Comparison of ENCODE assay signal across 8 cellular contexts in the genomic region with DNA sequence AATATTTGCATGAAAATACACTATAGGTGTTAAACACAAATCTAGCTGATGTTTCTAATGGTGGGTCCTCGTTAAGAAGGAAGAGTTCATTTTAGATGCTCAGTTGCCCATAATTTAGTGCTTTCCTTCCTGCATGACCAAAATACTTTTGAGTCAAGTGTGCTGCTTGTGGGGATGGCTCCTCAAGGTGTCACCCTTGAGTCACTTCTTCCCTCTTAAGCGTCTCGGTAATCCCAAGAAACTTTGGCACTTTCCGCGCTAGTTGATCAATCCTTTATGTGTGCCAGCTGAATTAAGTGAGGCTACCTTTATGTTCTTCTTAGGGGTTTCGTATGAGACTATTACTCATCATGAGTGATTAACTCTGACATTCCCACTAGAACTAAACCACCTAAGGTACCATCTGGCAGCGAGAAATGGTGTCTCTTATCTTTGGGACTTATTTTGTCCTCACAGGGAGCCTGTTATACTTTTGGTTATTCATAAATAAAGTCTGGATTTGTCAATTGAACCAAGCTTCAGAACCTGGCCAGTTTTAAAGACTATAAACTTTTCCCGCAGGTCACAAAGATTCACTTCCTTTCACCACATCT.
A peak's percentile ranks its signal among the peaks of the same experiment; 100 is the strongest.
DNase-seq lines count a peak whose midpoint lies in the region; ATAC-seq, FAIRE-seq and TF ChIP-seq lines count a peak whose summit lies in the region.

No MANE protein-coding gene starts in this region.

- peak; percentile 41 for TF ChIP-seq CTCF in CD14-positive monocyte (IDR thresholded peaks at IDR 0.05)

- FAIRE-seq in islet of Langerhans (lab: Jason Lieb, UNC): peak; percentile 88

- no peak for ATAC-seq in HG03139 (IDR thresholded peaks at IDR 0.05; ENCODE audit: unreplicated experiment)

- H3K36me3 Mint-ChIP-seq in CD14-positive monocyte: no peaks in the 10 kb centered on the region

- H3K27ac Mint-ChIP-seq in CD14-positive monocyte: no peak overlapping the region

- intact Hi-C loops in CD14-positive monocyte (cut with micrococcal nuclease): loop anchor here in 1 of 2 donors (10.0 kb wide), 1 partner anchor 470 kb away; no protein-coding TSS in a partner anchor

- no peak for DNase-seq in CD14-positive monocyte (ENCODE audit: low spot score)
- DNase-seq in GM19238 (ENCODE audit: insufficient read length, low spot score): peak; percentile 22
- peak; percentile 28 for DNase-seq in NOMO-1 treated with DMSO at 0.1 percent for 48 hours (lab: John Stamatoyannopoulos, UW; ENCODE audit: unreplicated experiment)
- DNase-seq in T47D (ENCODE audit: low read depth in 1 of 2, low spot score in 1 of 2): peak; percentile 50 to 69
- DNase-seq in stimulated activated CD4-positive, alpha-beta T cell treated with anti-CD3 and anti-CD28 coated beads, Interleukin-2, amount 100 ng/mL, for 24 hours: peak; percentile 26 to 31
- DNase-seq in AML-193 (lab: John Stamatoyannopoulos, UW): no peak

- H3K4me3 Mint-ChIP-seq in CD14-positive monocyte: no peak overlapping the region

- peaks cover 4 to 15% (median 7%) of the 10 kb centered on the region in 3 donors for H3K27me3 Mint-ChIP-seq in CD14-positive monocyte (ENCODE audit: low read depth in 3 of 3)

- in situ Hi-C loops in T47D (cut with HindIII; ENCODE audit: low pct_unique_long_range_greater_than_20kb, low sequenced_read_pairs): no loop called here

- peaks cover 0 to 1% (median 0%) of the 10 kb centered on the region in 7 donors for H3K9me3 Mint-ChIP-seq in CD14-positive monocyte

- no peaks in the 10 kb centered on the region for H3K4me1 Mint-ChIP-seq in CD14-positive monocyte

Comparison
In these comparisons a context has a peak if more than half of its experiments do, and no peak if none do; other contexts are left out.
1. DNase-seq: peak in GM19238 (single experiment), NOMO-1 treated with DMSO at 0.1 percent for 48 hours (single experiment), T47D (2 of 2) and stimulated activated CD4-positive, alpha-beta T cell treated with anti-CD3 and anti-CD28 coated beads, Interleukin-2, amount 100 ng/mL, for 24 hours (2 of 2); none in CD14-positive monocyte (single experiment) and AML-193 (0 of 2).